In the genomic region with DNA sequence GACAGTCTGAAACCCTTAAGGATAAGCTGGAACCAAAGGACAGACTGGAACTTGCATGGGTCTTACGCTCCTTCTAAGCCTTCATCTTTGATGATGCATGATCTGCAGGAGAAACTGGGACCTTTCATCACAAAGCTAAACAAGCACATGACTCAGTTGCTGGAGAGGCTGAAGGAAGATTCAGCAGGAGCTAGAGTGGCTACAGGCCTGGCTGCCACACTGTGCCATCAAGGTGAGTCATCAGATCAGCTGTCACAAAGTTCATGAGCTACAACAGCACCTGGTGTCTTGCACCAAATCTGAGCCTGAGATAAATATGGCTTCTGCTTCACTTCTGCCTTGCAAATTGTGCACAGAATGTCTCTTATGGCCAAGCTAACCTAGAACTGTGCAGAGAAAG, we compare ENCODE assay signal across 20 cellular contexts.
DNase-seq lines count a peak whose midpoint lies in the region; ATAC-seq, FAIRE-seq and TF ChIP-seq lines count a peak whose summit lies in the region.
"Had no signal": no experiment of that assay in that cellular context is flagged by ENCODE, and none has a peak within 500 bp of the region (broad histone marks: within the 10 kb centered on the region; RNA-seq: fewer than 3 reads in every experiment).

No MANE protein-coding gene starts in this region.

- H3K27me3 Mint-ChIP-seq in activated CD4-positive, alpha-beta memory T cell treated with anti-CD3 and anti-CD28 coated beads for 36 hours = peaks cover 10% of the 10 kb centered on the region

- DNase-seq in NCI-H2171 treated with DMSO at 0.1 percent for 48 hours (lab: John Stamatoyannopoulos, UW) (peak; percentile 29), NCI-H2171 (lab: John Stamatoyannopoulos, UW) (no peak), RKO (ENCODE audit: low spot score) (peak; percentile 16), hepatocyte (ENCODE audit: low spot score) (peak; percentile 51), small intestine (peak; percentile 29), activated gamma-delta T cell (lab: John Stamatoyannopoulos, UW) (no peak)
- DNase-seq in activated CD4-positive, alpha-beta memory T cell treated with anti-CD3 and anti-CD28 coated beads for 36 hours = no peak
- DNase-seq: 8988T; activated CD4-positive, alpha-beta T cell treated with anti-CD3 and anti-CD28 coated beads for 48 hours; activated naive CD8-positive, alpha-beta T cell treated with anti-CD3 and anti-CD28 coated beads for 36 hours; NCI-H1694; NCI-H226; stimulated activated CD4-positive, alpha-beta T cell treated with anti-CD3 and anti-CD28 coated beads, Interleukin-4, amount 100 ng/mL, for 1 hour; stimulated activated naive CD4-positive, alpha-beta T cell treated with Interleukin-2 at 50 U/mL for 16 hours had no signal

- WGBS in hepatocyte (ENCODE audit: low lambda C conversion rate, missing lambda C conversion rate) = 100% methylated on average over 1 of the region's 1 CpG
- whole genome bisulfite sequencing in small intestine, 3 donors = 91 to 100% (median 93%) methylated on average over 1 of the region's 1 CpG

- H3K36me3 ChIP-seq in hepatocyte (replicated peaks; ENCODE audit: insufficient read depth, low read depth) (no peaks in the 10 kb centered on the region), small intestine (ENCODE audit: control insufficient read depth in 2 of 2, insufficient read depth in 2 of 2, low read length in 2 of 2) (no peaks in the 10 kb centered on the region)

- TF ChIP-seq CTCF in hepatocyte (IDR thresholded peaks at IDR 0.05; ENCODE audit: poor library complexity) = no peak

- CTCF ChIA-PET in activated CD4-positive, alpha-beta memory T cell treated with anti-CD3 and anti-CD28 coated beads for 36 hours (lab: Charles Lee) = no interaction called here

- H3K4me3 Mint-ChIP-seq in activated CD4-positive, alpha-beta memory T cell treated with anti-CD3 and anti-CD28 coated beads for 36 hours = no peak overlapping the region
- H3K4me3 Mint-ChIP-seq: activated naive CD8-positive, alpha-beta T cell treated with anti-CD3 and anti-CD28 coated beads for 36 hours; B cell; T-helper 1 cell treated with Interleukin-12 subunit alpha and Interleukin-12 subunit beta and Interleukin-4 antibody, amounts not matched to agents 30 μg/mL and 1 μg/mL, for 36 hours had no signal

- no peaks in the 10 kb centered on the region for H3K9me2 ChIP-seq in hepatocyte (replicated peaks; ENCODE audit: insufficient read depth)

- no peak overlapping the region for H2AFZ ChIP-seq in hepatocyte

- no peak overlapping the region for H3K27ac Mint-ChIP-seq in activated CD4-positive, alpha-beta memory T cell treated with anti-CD3 and anti-CD28 coated beads for 36 hours
- H3K27ac Mint-ChIP-seq: activated naive CD8-positive, alpha-beta T cell treated with anti-CD3 and anti-CD28 coated beads for 36 hours; B cell; T-helper 1 cell treated with Interleukin-12 subunit alpha and Interleukin-12 subunit beta and Interleukin-4 antibody, amounts not matched to agents 30 μg/mL and 1 μg/mL, for 36 hours had no signal

- intact Hi-C loops in activated CD4-positive, alpha-beta memory T cell treated with anti-CD3 and anti-CD28 coated beads for 36 hours (cut with micrococcal nuclease) = no loop called here

- H3K27ac ChIP-seq in hepatocyte = peak overlapping the region; percentile 74
- H3K27ac ChIP-seq in small intestine (ENCODE audit: low read depth in 1 of 2, low read length in 1 of 2) = no peak overlapping the region

- H3K9me3 ChIP-seq in hepatocyte (ENCODE audit: low read depth) = no peaks in the 10 kb centered on the region
- H3K9me3 ChIP-seq in small intestine (ENCODE audit: control insufficient read depth, low read depth) = no peaks in the 10 kb centered on the region

- H3K4me2 ChIP-seq in hepatocyte = no peak overlapping the region

- no peaks in the 10 kb centered on the region for H4K20me1 ChIP-seq in hepatocyte (ENCODE audit: insufficient read depth, poor library complexity, severe bottlenecking)

- H3K9me3 Mint-ChIP-seq in activated CD4-positive, alpha-beta memory T cell treated with anti-CD3 and anti-CD28 coated beads for 36 hours = no peaks in the 10 kb centered on the region
- H3K9me3 Mint-ChIP-seq: activated naive CD8-positive, alpha-beta T cell treated with anti-CD3 and anti-CD28 coated beads for 36 hours; T-helper 1 cell treated with Interleukin-12 subunit alpha and Interleukin-12 subunit beta and Interleukin-4 antibody, amounts not matched to agents 30 μg/mL and 1 μg/mL, for 36 hours had no signal

- H3K27me3 ChIP-seq in hepatocyte (no peaks in the 10 kb centered on the region), small intestine (ENCODE audit: control insufficient read depth in 2 of 2, insufficient read depth in 2 of 2, low read length in 2 of 2) (peaks cover 0 to 2% of the 10 kb centered on the region in 2 donors)

- POLR2A ChIA-PET in activated CD4-positive, alpha-beta memory T cell treated with anti-CD3 and anti-CD28 coated beads for 36 hours (lab: Charles Lee) = interaction anchor here (0.6 kb wide), 1 partner anchor 1512 kb away, joined by 3 read pairs; no protein-coding TSS in a partner anchor

- no peaks in the 10 kb centered on the region for H3K4me1 Mint-ChIP-seq in activated CD4-positive, alpha-beta memory T cell treated with anti-CD3 and anti-CD28 coated beads for 36 hours (ENCODE audit: low read depth)
- H3K4me1 Mint-ChIP-seq: activated naive CD8-positive, alpha-beta T cell treated with anti-CD3 and anti-CD28 coated beads for 36 hours; B cell had no signal

- no peaks in the 10 kb centered on the region for H3K36me3 Mint-ChIP-seq in activated CD4-positive, alpha-beta memory T cell treated with anti-CD3 and anti-CD28 coated beads for 36 hours
- H3K36me3 Mint-ChIP-seq: activated naive CD8-positive, alpha-beta T cell treated with anti-CD3 and anti-CD28 coated beads for 36 hours had no signal

- ATAC-seq in HG02642 (IDR thresholded peaks at IDR 0.05; ENCODE audit: poor library complexity, unreplicated experiment) = no peak

- FAIRE-seq in small intestine (lab: Jason Lieb, UNC) = no peak
- FAIRE-seq: astrocyte, frontal cortex had no signal

- H3K4me3 ChIP-seq in hepatocyte = no peak overlapping the region
- H3K4me3 ChIP-seq in small intestine (ENCODE audit: low read depth in 1 of 2, low read length in 2 of 2) = no peak overlapping the region
- H3K4me3 ChIP-seq: lung had no signal

- no peaks in the 10 kb centered on the region for H3K4me1 ChIP-seq in hepatocyte (ENCODE audit: insufficient read depth)
- no peaks in the 10 kb centered on the region for H3K4me1 ChIP-seq in small intestine (ENCODE audit: control insufficient read depth in 2 of 2, insufficient read depth in 1 of 2, low read depth in 1 of 2, low read length in 1 of 2)

- H3K79me2 ChIP-seq in hepatocyte = no peaks in the 10 kb centered on the region

Comparison
In these comparisons a context has a peak if more than half of its experiments do, and no peak if none do; other contexts are left out.
1. DNase-seq: peak in NCI-H2171 treated with DMSO at 0.1 percent for 48 hours (single experiment), RKO (single experiment), hepatocyte (single experiment) and small intestine (single experiment); none in NCI-H2171 (single experiment), activated gamma-delta T cell (single experiment) and activated CD4-positive, alpha-beta memory T cell treated with anti-CD3 and anti-CD28 coated beads for 36 hours (single experiment).